ENCODE assay signal across 10 cellular contexts in the genomic region with DNA sequence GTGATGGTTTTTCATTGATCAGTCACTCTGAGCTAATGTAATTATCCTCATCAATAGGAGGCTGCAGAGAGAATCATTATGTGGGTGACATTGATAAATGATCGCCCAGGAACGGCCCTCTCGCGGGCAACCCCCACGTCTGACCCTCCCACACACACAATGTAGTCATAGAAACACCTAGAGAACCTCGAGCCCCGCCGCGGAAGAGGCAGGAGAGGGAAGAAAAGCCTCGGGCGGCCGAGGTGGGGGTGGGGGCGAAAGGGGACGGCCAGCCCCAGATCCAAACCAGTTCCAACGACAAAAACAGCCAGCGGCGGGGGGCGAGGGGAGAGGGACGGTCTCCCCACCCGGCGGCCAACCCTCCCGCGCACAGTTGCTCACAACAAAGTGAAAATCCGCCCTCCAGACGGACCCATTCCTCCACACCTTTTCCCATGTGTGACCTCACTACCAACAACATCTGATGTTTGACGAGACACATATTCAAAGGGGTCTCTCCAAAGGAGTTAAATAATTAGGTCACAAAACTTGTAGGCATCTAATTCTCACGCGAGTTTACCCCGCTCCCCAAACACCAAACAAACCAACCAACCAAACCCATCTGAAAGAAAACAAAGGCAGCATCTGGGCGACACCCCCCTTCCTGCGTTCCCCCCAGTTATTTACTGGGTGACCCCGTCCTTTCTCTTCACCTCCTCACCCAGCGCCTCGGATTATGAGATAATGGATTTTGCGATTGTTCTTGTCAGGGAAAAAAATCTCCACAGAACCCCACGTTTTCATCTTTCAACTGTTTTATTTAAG.
DNase-seq lines count a peak whose midpoint lies in the region; ATAC-seq, FAIRE-seq and TF ChIP-seq lines count a peak whose summit lies in the region.
"Had no signal": no experiment of that assay in that cellular context is flagged by ENCODE, and none has a peak within 500 bp of the region (broad histone marks: within the 10 kb centered on the region; RNA-seq: fewer than 3 reads in every experiment).

No MANE protein-coding gene starts in this region.

- H3K27me3 Mint-ChIP-seq in immature natural killer cell (ENCODE audit: low read depth in 3 of 3), result peaks cover 19 to 52% (median 32%) of the 10 kb centered on the region in 3 donors

- H3K4me1 Mint-ChIP-seq in immature natural killer cell, result no peaks in the 10 kb centered on the region

- no peaks in the 10 kb centered on the region for H4K20me1 ChIP-seq in keratinocyte (ENCODE audit: control insufficient read depth, extremely low read depth, insufficient read depth, low read length)

- TF ChIP-seq POLR2A in body of pancreas (IDR thresholded peaks at IDR 0.05) (peak in 1 of 3 donors; percentile 19), stomach (IDR thresholded peaks at IDR 0.05) (no peak)

- DNase-seq in HEK293T (ENCODE audit: extremely low spot score) (peak; percentile 32), body of pancreas (peak in 2 of 4 donors; percentile 22 to 37), keratinocyte (ENCODE audit: low read depth, low spot score) (no peak), stomach (no peak), DMS79 treated with DMSO at 0.1 percent for 48 hours (lab: John Stamatoyannopoulos, UW) (no peak), immature natural killer cell (no peak)
- DNase-seq: stimulated activated CD4-positive, alpha-beta T cell treated with anti-CD3 and anti-CD28 coated beads, Interleukin-4, amount 100 ng/mL, for 4 hours had no signal

- FAIRE-seq in keratinocyte (lab: Jason Lieb, UNC), result no peak

- H3K27ac Mint-ChIP-seq in immature natural killer cell, result no peak overlapping the region

- H3K4me3 ChIP-seq in body of pancreas (no peak overlapping the region), keratinocyte (ENCODE audit: control insufficient read depth in 2 of 3, extremely low read depth in 1 of 3, insufficient read depth in 2 of 3, low read depth in 1 of 3, low read length in 3 of 3) (peak overlapping the region; percentile 25 to 73 (median 64)), stomach (peak overlapping the region; percentile 39 to 47 (median 44))

- peaks cover 0 to 4% (median 3%) of the 10 kb centered on the region in 3 donors for H3K36me3 Mint-ChIP-seq in immature natural killer cell

- no peaks in the 10 kb centered on the region for H3K79me2 ChIP-seq in keratinocyte (ENCODE audit: control insufficient read depth, insufficient read depth, low read length)

- H3K36me3 ChIP-seq in body of pancreas (replicated peaks in 1 of 2; ENCODE audit: insufficient read depth in 1 of 2, low read depth in 2 of 2) (no peaks in the 10 kb centered on the region), keratinocyte (ENCODE audit: control insufficient read depth in 2 of 2, extremely low read depth in 1 of 2, insufficient read depth in 2 of 2, low read length in 2 of 2) (no peaks in the 10 kb centered on the region), stomach (peaks cover 0 to 10% (median 8%) of the 10 kb centered on the region in 4 donors)

- H3K9me1 ChIP-seq in keratinocyte (ENCODE audit: control insufficient read depth, extremely low read depth, insufficient read depth, low read length), result no peaks in the 10 kb centered on the region

- peak overlapping the region; percentile 91 for H3K4me2 ChIP-seq in keratinocyte (ENCODE audit: control insufficient read depth, extremely low read depth, insufficient read depth, low read depth, low read length)

- no peak for TF ChIP-seq CTCF in body of pancreas (IDR thresholded peaks at IDR 0.05)
- no peak for TF ChIP-seq CTCF in keratinocyte (optimal IDR thresholded peaks at IDR 0.05 in 1 of 3, IDR thresholded peaks at IDR 0.05 in 1 of 3, conservative IDR thresholded peaks at IDR 0.05 in 1 of 3; ENCODE audit: extremely low read depth in 1 of 3, insufficient read depth in 2 of 3, low read length in 3 of 3)
- no peak for TF ChIP-seq CTCF in stomach (IDR thresholded peaks at IDR 0.05)

- peak; percentile 31 for ATAC-seq in body of pancreas
- ATAC-seq in HG02973 (IDR thresholded peaks at IDR 0.05; ENCODE audit: unreplicated experiment), result no peak
- no peak for ATAC-seq in activated CD4-positive, CD25-positive, alpha-beta regulatory T cell treated with anti-CD3 and anti-CD28 coated beads, Interleukin-2, amount 50 U/mL, for 24 hours
- ATAC-seq: HCT116 had no signal

- intact Hi-C loops in body of pancreas (cut with DNase I) (no loop called here), stomach (cut with DNase I; ENCODE audit: low total_unique reads) (loop anchor here (10.0 kb wide), 2 partner anchors 217 to 247 kb away; a partner anchor contains a TSS)

- H3K4me1 ChIP-seq in body of pancreas (peaks cover 14% of the 10 kb centered on the region), keratinocyte (ENCODE audit: control insufficient read depth, extremely low read depth, insufficient read depth, low read length) (peaks cover 16% of the 10 kb centered on the region), stomach (peaks cover 13 to 51% (median 31%) of the 10 kb centered on the region in 4 donors)

- H3K4me3 Mint-ChIP-seq in immature natural killer cell, result peak overlapping the region in 1 of 5 donors; percentile 56

- H2AFZ ChIP-seq in keratinocyte (ENCODE audit: control insufficient read depth, low read length), result peak overlapping the region; percentile 42

- dilution Hi-C loops in keratinocyte (cut with MboI; ENCODE audit: extremely low pct_ligation_motif_present, low sequenced_read_pairs), result no loop called here

- peaks cover 13 to 54% (median 21%) of the 10 kb centered on the region in 6 donors for H3K9me3 Mint-ChIP-seq in immature natural killer cell

- CTCF ChIA-PET in HEK293T (lab: Yijun Ruan, JAX), result interaction anchor here (1.1 kb wide), 1 partner anchor 218 kb away, joined by 4 read pairs; no protein-coding TSS in a partner anchor

- TF ChIP-seq EP300 in stomach (IDR thresholded peaks at IDR 0.05), result no peak

- POLR2A ChIA-PET in HEK293T (lab: Yijun Ruan, JAX), result interaction anchor here (1.6 kb wide), 1 partner anchor 214 kb away, joined by 4 read pairs; no protein-coding TSS in a partner anchor

- H3K27ac ChIP-seq in body of pancreas, result no peak overlapping the region
- H3K27ac ChIP-seq in keratinocyte (ENCODE audit: control insufficient read depth, insufficient read depth, low read length), result no peak overlapping the region
- H3K27ac ChIP-seq in stomach, result peak overlapping the region in 2 of 5 donors; percentile 41 to 77

- H3K27me3 ChIP-seq in body of pancreas, result peaks cover 0 to 8% of the 10 kb centered on the region in 2 donors
- H3K27me3 ChIP-seq in keratinocyte (ENCODE audit: control insufficient read depth, extremely low read depth, insufficient read depth, low read length), result peaks cover 42% of the 10 kb centered on the region
- H3K27me3 ChIP-seq in stomach, result peaks cover 0 to 70% (median 46%) of the 10 kb centered on the region in 3 donors

- WGBS in body of pancreas, 2 donors, result 5% methylated on average over 35 to 36 of the region's 36 CpGs
- 5 to 9% (median 7%) methylated on average over 32 to 36 of the region's 36 CpGs for WGBS in stomach, 5 donors

- peak overlapping the region; percentile 33 for H3K9ac ChIP-seq in keratinocyte (ENCODE audit: control insufficient read depth, extremely low read depth, insufficient read depth, low read length)

- no peaks in the 10 kb centered on the region for H3K9me3 ChIP-seq in body of pancreas
- no peaks in the 10 kb centered on the region for H3K9me3 ChIP-seq in keratinocyte (ENCODE audit: control insufficient read depth, low read depth, low read length)
- no peaks in the 10 kb centered on the region for H3K9me3 ChIP-seq in stomach

TF ChIP-seq in HEK293T, 16 proteins besides CTCF, POLR2A, EP300 and RAD21:
- no peak for TF ChIP-seq CTBP1 (IDR thresholded peaks at IDR 0.05; ENCODE audit: borderline replicate concordance)
- TF ChIP-seq ARNT (IDR thresholded peaks at IDR 0.05), result no peak
- TF ChIP-seq, protein P1, sequence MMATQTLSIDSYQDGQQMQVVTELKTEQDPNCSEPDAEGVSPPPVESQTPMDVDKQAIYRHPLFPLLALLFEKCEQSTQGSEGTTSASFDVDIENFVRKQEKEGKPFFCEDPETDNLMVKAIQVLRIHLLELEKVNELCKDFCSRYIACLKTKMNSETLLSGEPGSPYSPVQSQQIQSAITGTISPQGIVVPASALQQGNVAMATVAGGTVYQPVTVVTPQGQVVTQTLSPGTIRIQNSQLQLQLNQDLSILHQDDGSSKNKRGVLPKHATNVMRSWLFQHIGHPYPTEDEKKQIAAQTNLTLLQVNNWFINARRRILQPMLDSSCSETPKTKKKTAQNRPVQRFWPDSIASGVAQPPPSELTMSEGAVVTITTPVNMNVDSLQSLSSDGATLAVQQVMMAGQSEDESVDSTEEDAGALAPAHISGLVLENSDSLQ (IDR thresholded peaks at IDR 0.05), result peak; percentile 88
- TF ChIP-seq L3MBTL2 (conservative IDR thresholded peaks at IDR 0.05), result peak; percentile 32; the same call in 1 of the 2 replicates
TF ChIP-seq in HEK293T: peak in this region for 2.

Comparison
In these comparisons a context has a peak if more than half of its experiments do, and no peak if none do; other contexts are left out.
1. H3K4me3 ChIP-seq: peak in keratinocyte (3 of 3) and stomach (4 of 4); none in body of pancreas (0 of 2).